21 cellular contexts compared by ENCODE assay signal in genomic region chr15:50890751-50891150, GRCh38.
"Had no signal": no experiment of that assay in that cellular context is flagged by ENCODE, and none has a peak within 500 bp of the region (broad histone marks: within the 10 kb centered on the region; RNA-seq: fewer than 3 reads in every experiment).

No MANE protein-coding gene starts in this region.

- H3K27me3 ChIP-seq: brain microvascular endothelial cell, cardiac muscle cell had no signal

- H3K27me3 Mint-ChIP-seq: activated B cell treated with CpG ODN at 0.5 μM for 24 hours; activated CD4-positive, alpha-beta T cell treated with anti-CD3 and anti-CD28 coated beads, Interleukin-2, amount 10 ng/mL, durations not matched to agents 24 days and 14 days; activated CD8-positive, alpha-beta memory T cell treated with anti-CD3 and anti-CD28 coated beads, Interleukin-2, amount 10 ng/mL, durations not matched to agents 7 days and 5 days; activated naive CD8-positive, alpha-beta T cell; activated T-helper 17 cell treated with anti-CD3 and anti-CD28 coated beads, Interleukin-2, amount 50 U/mL, for 72 hours; T-helper 17 cell had no signal

- H3K36me3 ChIP-seq: brain microvascular endothelial cell, cardiac muscle cell had no signal

- H3K9me3 Mint-ChIP-seq: activated T-helper 17 cell treated with anti-CD3 and anti-CD28 coated beads, Interleukin-2, amount 50 U/mL, for 72 hours had no signal

- H3K4me3 Mint-ChIP-seq: activated B cell treated with CpG ODN at 0.5 μM for 24 hours; activated CD4-positive, alpha-beta T cell treated with anti-CD3 and anti-CD28 coated beads, Interleukin-2, amount 10 ng/mL, durations not matched to agents 24 days and 14 days; activated CD8-positive, alpha-beta memory T cell treated with anti-CD3 and anti-CD28 coated beads, Interleukin-2, amount 10 ng/mL, durations not matched to agents 7 days and 5 days; activated naive CD4-positive, alpha-beta T cell treated with anti-CD3 and anti-CD28 coated beads for 36 hours; activated naive CD8-positive, alpha-beta T cell; activated T-helper 17 cell treated with anti-CD3 and anti-CD28 coated beads, Interleukin-2, amount 50 U/mL, for 72 hours; T-helper 17 cell had no signal

- H3K27ac Mint-ChIP-seq: activated B cell treated with CpG ODN at 0.5 μM for 24 hours; activated CD4-positive, alpha-beta T cell treated with anti-CD3 and anti-CD28 coated beads, Interleukin-2, amount 10 ng/mL, durations not matched to agents 24 days and 14 days; activated CD8-positive, alpha-beta memory T cell treated with anti-CD3 and anti-CD28 coated beads, Interleukin-2, amount 10 ng/mL, durations not matched to agents 7 days and 5 days; activated naive CD4-positive, alpha-beta T cell treated with anti-CD3 and anti-CD28 coated beads for 36 hours; activated naive CD8-positive, alpha-beta T cell; activated T-helper 17 cell treated with anti-CD3 and anti-CD28 coated beads, Interleukin-2, amount 50 U/mL, for 72 hours; T-helper 17 cell had no signal

- H3K27ac ChIP-seq: brain microvascular endothelial cell, cardiac muscle cell had no signal

- DNase-seq: activated B cell treated with CpG ODN at 0.5 μM for 24 hours; activated CD4-positive, alpha-beta T cell treated with anti-CD3 and anti-CD28 coated beads for 1 hour; activated CD4-positive, alpha-beta T cell treated with anti-CD3 and anti-CD28 coated beads, Interleukin-2, amount 10 ng/mL, durations not matched to agents 24 days and 14 days; activated CD4-positive, alpha-beta T cell treated with anti-CD3 and anti-CD28 coated beads, Interleukin-2, amount 50 U/mL, for 48 hours; activated CD8-positive, alpha-beta memory T cell treated with anti-CD3 and anti-CD28 coated beads, Interleukin-2, amount 10 ng/mL, durations not matched to agents 7 days and 5 days; activated gamma-delta T cell; activated naive CD4-positive, alpha-beta T cell treated with anti-CD3 and anti-CD28 coated beads for 36 hours; activated T-cell treated with anti-CD3 and anti-CD28 coated beads, Interleukin-2, amount 50 U/mL, for 48 hours; brain microvascular endothelial cell; cerebellar nuclear complex; NCI-H1048; NCI-H1930; NCI-H2171; NCI-H2227 treated with DMSO at 0.1 percent for 48 hours; NCI-H510A; SHP77 treated with DMSO at 0.1 percent for 48 hours; T-helper 17 cell; T-helper 9 cell had no signal

- H3K4me3 ChIP-seq: cardiac muscle cell had no signal
